In genomic region chr20:43015566-43015965, GRCh38 we compare ENCODE assay signal across 27 cellular contexts.
"Had no signal": no experiment of that assay in that cellular context is flagged by ENCODE, and none has a peak within 500 bp of the region (broad histone marks: within the 10 kb centered on the region; RNA-seq: fewer than 3 reads in every experiment).

No MANE protein-coding gene starts in this region.

- H3K9me3 ChIP-seq: left ventricle myocardium inferior, mucosa of descending colon, ovary, prostate gland, uterus had no signal

- H3K27ac ChIP-seq: left ventricle myocardium inferior, ovary, prostate gland, skin epidermis, tibial nerve, uterus had no signal

- H3K4me1 ChIP-seq: left ventricle myocardium inferior, prostate gland, tibial nerve, uterus had no signal

- ATAC-seq: mucosa of descending colon; naive thymus-derived CD4-positive, alpha-beta T cell; natural killer cell treated with Interleukin-12 subunit alpha and Interleukin-12 subunit beta and Interleukin-15 and Interleukin-18, amount 100 ng/mL, for 72 hours; right cardiac atrium; sciatic nerve; stimulated activated effector memory CD8-positive, alpha-beta T cell treated with anti-CD3 and anti-CD28 coated beads, Interleukin-12 subunit alpha, Interleukin-12 subunit beta, amount 100 ng/mL, for 72 hours had no signal

- H3K27ac Mint-ChIP-seq: immature natural killer cell; memory B cell; naive thymus-derived CD4-positive, alpha-beta T cell; natural killer cell treated with Interleukin-12 subunit alpha and Interleukin-12 subunit beta and Interleukin-15 and Interleukin-18, amount 100 ng/mL, for 72 hours; stimulated activated effector memory CD8-positive, alpha-beta T cell treated with anti-CD3 and anti-CD28 coated beads, Interleukin-12 subunit alpha, Interleukin-12 subunit beta, amount 100 ng/mL, for 72 hours; stimulated activated naive CD8-positive, alpha-beta T cell treated with anti-CD3 and anti-CD28 coated beads, Interleukin-15, Interleukin-2, amounts not matched to agents 100 ng/mL and 50 ng/mL, for 24 hours; type B pancreatic cell had no signal

- H3K4me3 ChIP-seq: left ventricle myocardium inferior, mucosa of descending colon, ovary, prostate gland, skin epidermis, tibial nerve, uterus had no signal

- H3K4me3 Mint-ChIP-seq: immature natural killer cell; memory B cell; naive thymus-derived CD4-positive, alpha-beta T cell; natural killer cell treated with Interleukin-12 subunit alpha and Interleukin-12 subunit beta and Interleukin-15 and Interleukin-18, amount 100 ng/mL, for 72 hours; stimulated activated effector memory CD8-positive, alpha-beta T cell treated with anti-CD3 and anti-CD28 coated beads, Interleukin-12 subunit alpha, Interleukin-12 subunit beta, amount 100 ng/mL, for 72 hours; stimulated activated naive CD8-positive, alpha-beta T cell treated with anti-CD3 and anti-CD28 coated beads, Interleukin-15, Interleukin-2, amounts not matched to agents 100 ng/mL and 50 ng/mL, for 24 hours; type B pancreatic cell had no signal

- DNase-seq: hypothalamus; immature natural killer cell; kidney; left ventricle myocardium inferior; midbrain; mucosa of descending colon; naive thymus-derived CD4-positive, alpha-beta T cell; ovary; posterior cingulate gyrus; retina; right cardiac atrium; stimulated activated CD4-positive, alpha-beta T cell treated with anti-CD3 and anti-CD28 coated beads, Interleukin-12 subunit alpha, Interleukin-12 subunit beta, amount 100 ng/mL, for 4 hours; stimulated activated CD4-positive, alpha-beta T cell treated with anti-CD3 and anti-CD28 coated beads, Interleukin-15, amount 100 ng/mL, for 24 hours; stimulated activated CD4-positive, alpha-beta T cell treated with anti-CD3 and anti-CD28 coated beads, Interleukin-2, amount 100 ng/mL, for 24 hours; stimulated activated CD4-positive, alpha-beta T cell treated with anti-CD3 and anti-CD28 coated beads, Interleukin-4, amount 100 ng/mL, for 1 hour; stimulated activated naive CD4-positive, alpha-beta T cell; substantia nigra; uterus had no signal

- H3K9me3 Mint-ChIP-seq: natural killer cell treated with Interleukin-12 subunit alpha and Interleukin-12 subunit beta and Interleukin-15 and Interleukin-18, amount 100 ng/mL, for 72 hours; stimulated activated naive CD8-positive, alpha-beta T cell treated with anti-CD3 and anti-CD28 coated beads, Interleukin-15, Interleukin-2, amounts not matched to agents 100 ng/mL and 50 ng/mL, for 24 hours; type B pancreatic cell had no signal

- H3K4me1 Mint-ChIP-seq: immature natural killer cell; memory B cell; naive thymus-derived CD4-positive, alpha-beta T cell; stimulated activated effector memory CD8-positive, alpha-beta T cell treated with anti-CD3 and anti-CD28 coated beads, Interleukin-12 subunit alpha, Interleukin-12 subunit beta, amount 100 ng/mL, for 72 hours had no signal

- H3K27me3 ChIP-seq: ovary, tibial nerve, uterus had no signal

- H3K36me3 ChIP-seq: left ventricle myocardium inferior, ovary, prostate gland, tibial nerve, uterus had no signal

- H3K27me3 Mint-ChIP-seq: stimulated activated naive CD8-positive, alpha-beta T cell treated with anti-CD3 and anti-CD28 coated beads, Interleukin-15, Interleukin-2, amounts not matched to agents 100 ng/mL and 50 ng/mL, for 24 hours had no signal
